23 cellular contexts compared by ENCODE assay signal in the genomic region with DNA sequence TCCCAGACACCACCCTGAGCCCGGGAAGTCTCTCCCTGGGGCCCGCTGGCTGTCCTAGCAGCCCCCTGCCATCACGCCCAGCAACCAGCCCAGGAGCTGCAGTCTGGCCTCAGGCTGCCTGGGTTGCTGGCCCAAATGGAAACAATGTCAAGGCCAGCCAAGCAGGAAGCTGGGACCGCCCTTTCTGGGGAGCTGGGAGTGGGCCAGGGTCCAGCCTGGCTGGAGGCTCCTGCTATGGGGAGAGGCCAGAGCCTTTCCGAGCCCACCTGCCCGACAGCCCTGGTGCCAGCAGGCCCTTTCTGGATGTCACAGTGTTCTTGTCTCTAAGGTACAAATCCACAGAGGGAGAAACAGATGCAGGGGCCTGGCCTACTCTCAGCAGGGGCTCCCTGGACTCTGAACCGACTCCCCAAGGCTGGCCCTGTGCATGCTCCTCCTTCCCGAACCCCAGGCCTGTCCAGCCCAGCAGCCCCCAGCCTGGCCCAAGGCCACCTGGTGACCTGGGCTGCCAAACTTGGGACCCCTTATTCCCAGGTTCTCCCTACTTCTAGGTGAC.
"Had no signal": no experiment of that assay in that cellular context is flagged by ENCODE, and none has a peak within 500 bp of the region (broad histone marks: within the 10 kb centered on the region; RNA-seq: fewer than 3 reads in every experiment).

No MANE protein-coding gene starts in this region.

- H3K4me1 ChIP-seq: pancreas, right lobe of liver had no signal

- H3K9me3 ChIP-seq: pancreas, suprapubic skin, vagina had no signal

- H3K27ac Mint-ChIP-seq: activated naive CD4-positive, alpha-beta T cell treated with anti-CD3 and anti-CD28 coated beads, Interleukin-2, amount 50 U/mL, for 72 hours; brain; stimulated activated memory B cell treated with anti-CD40 and anti-IgM and Interleukin-4, amounts not matched to agents 10 μg/mL and 1 μg/mL and 100 μg/mL, for 72 hours had no signal

- H3K36me3 ChIP-seq: heart right ventricle, left lung, pancreas, right lobe of liver, stomach, suprapubic skin, transverse colon, vagina, WERI-Rb-1 had no signal

- DNase-seq: activated CD4-positive, alpha-beta T cell treated with anti-CD3 and anti-CD28 coated beads, Interleukin-2, amount 50 U/mL, for 1 hour; activated CD4-positive, CD25-positive, alpha-beta regulatory T cell treated with anti-CD3 and anti-CD28 coated beads, Interleukin-2, amount 50 U/mL, for 72 hours; dermis blood vessel endothelial cell; effector CD8-positive, alpha-beta T cell; erythroblast; foreskin fibroblast; heart right ventricle; kidney; left lung; naive thymus-derived CD8-positive, alpha-beta T cell; small intestine; stimulated activated CD4-positive, alpha-beta T cell treated with anti-CD3 and anti-CD28 coated beads, Interleukin-15, amount 100 ng/mL, for 24 hours; stomach; T-helper 1 cell; transverse colon; WERI-Rb-1 had no signal

- H3K4me3 Mint-ChIP-seq: brain; naive thymus-derived CD8-positive, alpha-beta T cell; stimulated activated memory B cell treated with anti-CD40 and anti-IgM and Interleukin-4, amounts not matched to agents 10 μg/mL and 1 μg/mL and 100 μg/mL, for 72 hours had no signal

- H3K36me3 Mint-ChIP-seq: brain; naive thymus-derived CD8-positive, alpha-beta T cell; stimulated activated memory B cell treated with anti-CD40 and anti-IgM and Interleukin-4, amounts not matched to agents 10 μg/mL and 1 μg/mL and 100 μg/mL, for 72 hours had no signal

- ATAC-seq: activated naive CD4-positive, alpha-beta T cell treated with anti-CD3 and anti-CD28 coated beads, Interleukin-2, amount 50 U/mL, for 72 hours; left lung; naive thymus-derived CD8-positive, alpha-beta T cell; pancreas; right lobe of liver; stimulated activated memory B cell treated with anti-CD40 and anti-IgM and Interleukin-4, amounts not matched to agents 10 μg/mL and 1 μg/mL and 100 μg/mL, for 72 hours had no signal

- H3K4me3 ChIP-seq: heart right ventricle, left lung, pancreas, right lobe of liver, stomach, suprapubic skin, transverse colon, vagina had no signal

- H3K27ac ChIP-seq: heart right ventricle, left lung, pancreas, right lobe of liver, stomach, suprapubic skin, transverse colon, vagina, WERI-Rb-1 had no signal

- H3K27me3 ChIP-seq: right lobe of liver had no signal
